Comparison of ENCODE assay signal across 1 cellular context in genomic region chr3:71689305-71689704, GRCh38.
TF ChIP-seq lines count a peak whose summit lies in the region.

No MANE protein-coding gene starts in this region.

TF ChIP-seq in endothelial cell of umbilical vein, 7 proteins besides CTCF, POLR2A, EP300 and RAD21 (continued from another document):
- TF ChIP-seq EZH2 (IDR thresholded peaks at IDR 0.05; ENCODE audit: borderline replicate concordance, low read depth, low read length, severe bottlenecking), result no peak
- no peak for TF ChIP-seq MAX (IDR thresholded peaks at IDR 0.05; ENCODE audit: insufficient read depth, insufficient read length)
